ENCODE assay signal across 32 cellular contexts in genomic region chr10:33968983-33969382, GRCh38.
"Had no signal": no experiment of that assay in that cellular context is flagged by ENCODE, and none has a peak within 500 bp of the region (broad histone marks: within the 10 kb centered on the region; RNA-seq: fewer than 3 reads in every experiment).

No MANE protein-coding gene starts in this region.

- H3K9me3 ChIP-seq: adrenal gland, ascending aorta, body of pancreas, breast epithelium had no signal

- DNase-seq: activated effector memory CD4-positive, alpha-beta T cell treated with anti-CD3 and anti-CD28 coated beads, Interleukin-2, amount 50 U/mL, for 16 hours; activated effector memory CD4-positive, alpha-beta T cell treated with Interleukin-2 at 50 U/mL for 16 hours; activated gamma-delta T cell; activated gamma-delta T cell treated with Interleukin-2 at 50 U/mL for 16 hours; activated naive CD4-positive, alpha-beta T cell; activated naive CD4-positive, alpha-beta T cell treated with anti-CD3 and anti-CD28 coated beads for 36 hours; activated naive CD4-positive, alpha-beta T cell treated with anti-CD3 and anti-CD28 coated beads, Interleukin-2, amount 10 ng/mL, durations not matched to agents 7 days and 5 days; activated naive CD4-positive, alpha-beta T cell treated with anti-CD3 and anti-CD28 coated beads, Interleukin-2, amount 50 U/mL, for 16 hours; activated naive CD4-positive, alpha-beta T cell treated with Interleukin-2 at 50 U/mL for 16 hours; activated naive CD8-positive, alpha-beta T cell treated with anti-CD3 and anti-CD28 coated beads for 36 hours; activated naive CD8-positive, alpha-beta T cell treated with anti-CD3 and anti-CD28 coated beads, Interleukin-2, amount 10 ng/mL, durations not matched to agents 7 days and 5 days; activated naive CD8-positive, alpha-beta T cell treated with anti-CD3 and anti-CD28 coated beads, Interleukin-2, amount 50 U/mL, for 24 hours; activated T-cell treated with anti-CD3 and anti-CD28 coated beads, Interleukin-2, amount 50 U/mL, for 4 hours; activated T-cell treated with anti-CD3 and anti-CD28 coated beads, Interleukin-2, amount 50 U/mL, for 48 hours; activated T-cell treated with anti-CD3 and anti-CD28 coated beads, Interleukin-2, amount 50 U/mL, for 72 hours; adrenal gland; amniotic stem cell; amygdala; anterior cingulate cortex; aorta; body of pancreas; brain microvascular endothelial cell; caudate nucleus; central memory CD4-positive, alpha-beta T cell; cerebellar nuclear complex had no signal

- H3K4me3 ChIP-seq: adrenal gland, ascending aorta, body of pancreas, breast epithelium, cardiac muscle cell had no signal

- H3K27me3 ChIP-seq: ascending aorta, body of pancreas, brain microvascular endothelial cell, breast epithelium, cardiac muscle cell had no signal

- H3K4me1 ChIP-seq: adrenal gland, ascending aorta, body of pancreas, breast epithelium had no signal

- FAIRE-seq: astrocyte, bronchial epithelial cell had no signal

- H3K36me3 ChIP-seq: adrenal gland, ascending aorta, brain microvascular endothelial cell, breast epithelium, cardiac muscle cell had no signal

- H3K27ac ChIP-seq: adrenal gland, ascending aorta, body of pancreas, brain microvascular endothelial cell, breast epithelium, cardiac muscle cell had no signal

- ATAC-seq: activated naive CD4-positive, alpha-beta T cell treated with anti-CD3 and anti-CD28 coated beads, Interleukin-2, amount 50 U/mL, for 72 hours; activated naive CD8-positive, alpha-beta T cell treated with anti-CD3 and anti-CD28 coated beads, Interleukin-2, amount 50 U/mL, for 24 hours; activated T-cell treated with anti-CD3 and anti-CD28 coated beads, Interleukin-2, amount 50 U/mL, for 4 hours; activated T-cell treated with anti-CD3 and anti-CD28 coated beads, Interleukin-2, amount 50 U/mL, for 72 hours; activated T-helper 17 cell treated with anti-CD3 and anti-CD28 coated beads, Interleukin-2, amount 50 U/mL, for 72 hours; body of pancreas had no signal
